In the genomic region with DNA sequence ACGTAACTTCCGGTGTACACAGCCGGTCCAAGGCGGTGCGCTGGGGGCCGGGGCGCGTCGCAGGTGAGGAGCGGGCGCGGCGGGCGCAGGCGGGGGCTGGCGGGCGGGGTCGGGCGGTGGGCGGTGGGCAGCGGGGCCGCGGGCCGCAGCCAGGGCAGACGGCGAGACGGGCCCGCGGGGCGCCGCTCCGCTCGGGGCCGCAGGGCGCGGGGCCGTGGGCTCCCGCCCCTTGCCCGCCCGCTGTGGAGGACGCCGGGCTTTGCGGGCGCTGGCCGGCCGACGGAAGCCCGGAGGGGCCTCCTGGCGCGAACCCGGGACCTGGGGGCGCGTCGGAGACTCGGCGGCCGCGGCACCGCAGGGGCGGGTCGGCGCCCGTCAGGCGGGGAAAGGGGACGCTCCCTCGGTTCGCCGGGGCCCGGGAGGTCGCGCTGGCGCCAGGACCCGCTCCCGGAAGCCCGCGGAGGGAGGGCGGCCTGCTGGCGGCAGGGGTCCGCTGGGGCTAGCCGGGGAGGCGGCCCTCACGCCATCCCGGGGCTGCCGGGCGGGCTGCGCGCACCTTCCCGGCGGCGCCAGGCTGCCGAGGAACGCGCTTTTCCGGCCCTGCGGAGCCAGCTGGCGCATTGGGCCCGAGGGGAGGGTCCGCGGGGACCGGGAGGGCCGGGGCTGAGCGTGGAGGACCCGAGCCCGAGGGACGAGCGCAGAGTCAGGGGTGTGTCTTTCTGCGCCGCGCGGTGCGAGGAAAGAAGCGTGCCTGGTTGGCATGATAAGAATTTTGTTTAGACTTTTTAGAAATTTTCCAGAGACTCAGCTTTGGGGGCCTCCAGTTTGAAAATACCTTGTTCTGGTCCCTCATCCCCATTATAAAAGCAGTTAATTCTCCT, we compare ENCODE assay signal across 8 cellular contexts. TPM values are rescaled to one million over a fixed set of nuclear protein-coding genes. Genes with fewer than 3 reads are reported as not detected.
A peak's percentile ranks its signal among the peaks of the same experiment; 100 is the strongest.
DNase-seq lines count a peak whose midpoint lies in the region; TF ChIP-seq lines count a peak whose summit lies in the region.

A gene with protein sequence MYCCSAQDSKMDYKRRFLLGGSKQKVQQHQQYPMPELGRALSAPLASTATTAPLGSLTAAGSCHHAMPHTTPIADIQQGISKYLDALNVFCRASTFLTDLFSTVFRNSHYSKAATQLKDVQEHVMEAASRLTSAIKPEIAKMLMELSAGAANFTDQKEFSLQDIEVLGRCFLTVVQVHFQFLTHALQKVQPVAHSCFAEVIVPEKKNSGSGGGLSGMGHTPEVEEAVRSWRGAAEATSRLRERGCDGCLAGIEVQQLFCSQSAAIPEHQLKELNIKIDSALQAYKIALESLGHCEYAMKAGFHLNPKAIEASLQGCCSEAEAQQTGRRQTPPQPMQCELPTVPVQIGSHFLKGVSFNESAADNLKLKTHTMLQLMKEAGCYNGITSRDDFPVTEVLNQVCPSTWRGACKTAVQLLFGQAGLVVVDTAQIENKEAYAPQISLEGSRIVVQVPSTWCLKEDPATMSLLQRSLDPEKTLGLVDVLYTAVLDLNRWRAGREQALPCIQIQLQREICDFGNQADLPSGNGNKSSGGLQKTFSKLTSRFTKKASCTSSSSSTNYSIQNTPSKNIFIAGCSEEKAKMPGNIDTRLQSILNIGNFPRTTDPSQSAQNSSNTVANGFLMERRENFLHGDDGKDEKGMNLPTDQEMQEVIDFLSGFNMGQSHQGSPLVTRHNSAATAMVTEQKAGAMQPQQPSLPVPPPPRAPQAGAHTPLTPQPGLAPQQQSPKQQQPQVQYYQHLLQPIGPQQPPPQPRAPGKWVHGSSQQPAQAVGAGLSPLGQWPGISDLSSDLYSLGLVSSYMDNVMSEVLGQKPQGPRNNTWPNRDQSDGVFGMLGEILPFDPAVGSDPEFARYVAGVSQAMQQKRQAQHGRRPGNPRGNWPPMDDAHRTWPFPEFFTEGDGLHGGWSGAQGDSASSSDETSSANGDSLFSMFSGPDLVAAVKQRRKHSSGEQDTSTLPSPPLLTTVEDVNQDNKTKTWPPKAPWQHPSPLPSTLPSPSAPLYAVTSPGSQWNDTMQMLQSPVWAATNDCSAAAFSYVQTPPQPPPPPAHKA (N-terminal part only) (plus strand): TSS at position 3 of the 881 bp plus-strand sequence. CDS start 45,920 bp downstream, outside the sequence.

- H4K8ac ChIP-seq in mesenchymal stem cell (ENCODE audit: low read length), result peak within 1 kb of the TSS; percentile 89

- H2BK15ac ChIP-seq in mesenchymal stem cell (ENCODE audit: low read depth, poor library complexity, severe bottlenecking), result peak within 1 kb of the TSS; percentile 94

- no peak within 1 kb of the TSS for H2AK5ac ChIP-seq in mesenchymal stem cell (ENCODE audit: low read length, severe bottlenecking)

- peak within 1 kb of the TSS in 1 of 2 experiments; percentile 95 for H3K23ac ChIP-seq in mesenchymal stem cell (ENCODE audit: low read length in 2 of 2)

- peaks cover 11% of the 10 kb centered on the region for H3K79me1 ChIP-seq in mesenchymal stem cell (replicated peaks; ENCODE audit: low read length, poor library complexity, severe bottlenecking)

- H3K27me3 ChIP-seq in effector memory CD4-positive, alpha-beta T cell (replicated peaks; ENCODE audit: control insufficient read depth, insufficient read depth, low read length, poor library complexity, severe bottlenecking), result no peaks in the 10 kb centered on the region
- H3K27me3 ChIP-seq in mesenchymal stem cell (ENCODE audit: control insufficient read depth in 1 of 2, insufficient read depth in 1 of 2, low read length in 2 of 2), result no peaks in the 10 kb centered on the region

- H3K4me3 ChIP-seq in effector memory CD4-positive, alpha-beta T cell (ENCODE audit: insufficient read depth, low read depth, low read length, poor library complexity, severe bottlenecking), result peak within 1 kb of the TSS; percentile 81
- H3K4me3 ChIP-seq in mesenchymal stem cell (ENCODE audit: insufficient read depth in 1 of 2, low read depth in 1 of 2, low read length in 2 of 2), result peak within 1 kb of the TSS; percentile 82 to 93

- peak within 1 kb of the TSS; percentile 61 for H4K91ac ChIP-seq in mesenchymal stem cell (ENCODE audit: low read length)

- no peaks in the 10 kb centered on the region for H3K36me3 ChIP-seq in effector memory CD4-positive, alpha-beta T cell (ENCODE audit: control insufficient read depth, insufficient read depth, low read length)
- no peaks in the 10 kb centered on the region for H3K36me3 ChIP-seq in mesenchymal stem cell (ENCODE audit: control insufficient read depth in 1 of 2, insufficient read depth in 2 of 2, low read depth in 1 of 2, low read length in 2 of 2)

- H3K4me2 ChIP-seq in mesenchymal stem cell (ENCODE audit: low read length, poor library complexity, severe bottlenecking), result peak within 1 kb of the TSS; percentile 96

- peak within 1 kb of the TSS; percentile 85 for H2AFZ ChIP-seq in mesenchymal stem cell (ENCODE audit: low read depth, low read length)

- H3K4me1 ChIP-seq in effector memory CD4-positive, alpha-beta T cell (ENCODE audit: control insufficient read depth, insufficient read depth, low read length, poor library complexity, severe bottlenecking), result peaks cover 7% of the 10 kb centered on the region
- peaks cover 6% of the 10 kb centered on the region for H3K4me1 ChIP-seq in mesenchymal stem cell (ENCODE audit: control insufficient read depth, insufficient read depth, low read depth, low read length)

- peak; percentile 79 for DNase-seq in GM13976 (ENCODE audit: low spot score)
- DNase-seq in HCEC 1CT, result peak; percentile 11
- peak; percentile 34 for DNase-seq in NAMALWA (ENCODE audit: low spot score)
- DNase-seq in activated CD4-positive, alpha-beta T cell treated with anti-CD3 and anti-CD28 coated beads, Interleukin-2, amount 50 U/mL, for 24 hours (ENCODE audit: low read depth in 1 of 2, low spot score in 1 of 2), result peak; percentile 9 to 79
- DNase-seq in effector memory CD4-positive, alpha-beta T cell, result peak; percentile 5 to 80 (median 71)
- DNase-seq in mesenchymal stem cell, result no peak
- DNase-seq in stimulated activated CD8-positive, alpha-beta memory T cell treated with anti-CD3 and anti-CD28 coated beads, Interleukin-7, amount 100 ng/mL, for 48 hours (ENCODE audit: extremely low read depth in 1 of 2, low read depth in 1 of 2), result peak; percentile 21 to 71
- no peak for DNase-seq in T1000 (lab: John Stamatoyannopoulos, UW)

- peak within 1 kb of the TSS in 1 of 2 experiments; percentile 54 for H2BK12ac ChIP-seq in mesenchymal stem cell (ENCODE audit: low read length in 2 of 2)

- no peak for TF ChIP-seq CTCF in GM13976 (IDR thresholded peaks at IDR 0.05; ENCODE audit: borderline replicate concordance, control extremely low read depth, extremely low read depth, insufficient read depth, missing control alignments)

- no peaks in the 10 kb centered on the region for H3K9me3 ChIP-seq in effector memory CD4-positive, alpha-beta T cell (ENCODE audit: control insufficient read depth, low read length)
- H3K9me3 ChIP-seq in mesenchymal stem cell (ENCODE audit: control insufficient read depth, low read length), result no peaks in the 10 kb centered on the region

- H3K27ac ChIP-seq in effector memory CD4-positive, alpha-beta T cell (ENCODE audit: insufficient read depth, low read length, poor library complexity, severe bottlenecking), result peak within 1 kb of the TSS; percentile 89
- H3K27ac ChIP-seq in mesenchymal stem cell (ENCODE audit: low read length, poor library complexity, severe bottlenecking), result no peak within 1 kb of the TSS

- peak within 1 kb of the TSS; percentile 66 for H2BK5ac ChIP-seq in mesenchymal stem cell (ENCODE audit: low read depth, low read length, poor library complexity, severe bottlenecking)

- under 1% methylated on average over 41 of the region's 112 CpGs for WGBS in mesenchymal stem cell

- peak within 1 kb of the TSS in 1 of 2 experiments; percentile 91 for H3K14ac ChIP-seq in mesenchymal stem cell (ENCODE audit: low read length in 2 of 2)

- peak within 1 kb of the TSS; percentile 73 to 92 for H3K4ac ChIP-seq in mesenchymal stem cell (ENCODE audit: low read depth in 1 of 2, low read length in 2 of 2)

- peak within 1 kb of the TSS; percentile 71 to 73 for H3K18ac ChIP-seq in mesenchymal stem cell (ENCODE audit: low read depth in 1 of 2, low read length in 2 of 2)

- peak within 1 kb of the TSS; percentile 89 for H2BK120ac ChIP-seq in mesenchymal stem cell (ENCODE audit: low read depth, low read length)

- peak within 1 kb of the TSS; percentile 94 for H3K9ac ChIP-seq in mesenchymal stem cell (ENCODE audit: low read length)

- in situ Hi-C loops in GM13976 (cut with MboI; ENCODE audit: low sequenced_read_pairs, unreplicated experiment), result no loop called here

RNA-seq across cellular contexts. Expression of the gene that starts here (rescaled TPM):
- polyA plus RNA-seq in mesenchymal stem cell (2013, experiment 1 of 2), result 20.0 TPM
- polyA plus RNA-seq in mesenchymal stem cell (2013, experiment 2 of 2), result 17.3 TPM

Comparison
In these comparisons a context has a peak if more than half of its experiments do, and no peak if none do; other contexts are left out.
1. DNase-seq: peak in GM13976 (single experiment), HCEC 1CT (single experiment), NAMALWA (single experiment), activated CD4-positive, alpha-beta T cell treated with anti-CD3 and anti-CD28 coated beads, Interleukin-2, amount 50 U/mL, for 24 hours (2 of 2), effector memory CD4-positive, alpha-beta T cell (3 of 3) and stimulated activated CD8-positive, alpha-beta memory T cell treated with anti-CD3 and anti-CD28 coated beads, Interleukin-7, amount 100 ng/mL, for 48 hours (2 of 2); none in mesenchymal stem cell (single experiment) and T1000 (single experiment).